10 cellular contexts compared by ENCODE assay signal in genomic region chr17:39591958-39592954, GRCh38. TPM values are rescaled to one million over a fixed set of nuclear protein-coding genes. Genes with fewer than 3 reads are reported as not detected.
DNase-seq lines count a peak whose midpoint lies in the region; ATAC-seq and TF ChIP-seq lines count a peak whose summit lies in the region.
"Had no signal": no experiment of that assay in that cellular context is flagged by ENCODE, and none has a peak within 500 bp of the region (broad histone marks: within the 10 kb centered on the region; RNA-seq: fewer than 3 reads in every experiment).

No MANE protein-coding gene starts in this region.

- H3K4me3 ChIP-seq in dorsolateral prefrontal cortex = no peak overlapping the region
- H3K4me3 ChIP-seq: BLaER1 had no signal

- peaks cover 0 to 35% (median 22%) of the 10 kb centered on the region in 45 donors for H3K27me3 ChIP-seq in dorsolateral prefrontal cortex

- intact Hi-C loops in dorsolateral prefrontal cortex (cut with DNase I) (loop anchor here in 1 of 2 donors (1.0 kb wide), 1 partner anchor 19 kb away; no protein-coding TSS in a partner anchor), posterior cingulate gyrus (cut with DNase I) (no loop called here)

- DNase-seq in NCI-H82 (lab: John Stamatoyannopoulos, UW) = peak; percentile 50
- DNase-seq in NCI-H82 treated with DMSO at 0.1 percent for 48 hours (lab: John Stamatoyannopoulos, UW; ENCODE audit: unreplicated experiment) = no peak
- peak; percentile 36 to 67 for DNase-seq in NCI-H526 (lab: John Stamatoyannopoulos, UW)
- peak in 8 of 10 donors; percentile 61 to 83 (median 76) for DNase-seq in dorsolateral prefrontal cortex
- DNase-seq in posterior cingulate gyrus = peak in 8 of 10 donors; percentile 64 to 96 (median 72)
- no peak for DNase-seq in stimulated activated CD4-positive, alpha-beta T cell treated with anti-CD3 and anti-CD28 coated beads, Interleukin-12 subunit alpha, Interleukin-12 subunit beta, amount 100 ng/mL, for 4 hours
- no peak for DNase-seq in SK-N-DZ (ENCODE audit: low spot score)
- DNase-seq: stimulated activated naive B cell treated with anti-CD40 and anti-IgM and Interleukin-4, amounts not matched to agents 10 μg/mL and 1 μg/mL and 100 μg/mL, for 72 hours had no signal

- no peak for ATAC-seq in HG03280 (IDR thresholded peaks at IDR 0.05; ENCODE audit: unreplicated experiment)

- H3K27ac ChIP-seq in dorsolateral prefrontal cortex = peak overlapping the region in 23 of 59 donors; percentile 7 to 82 (median 38)
- H3K27ac ChIP-seq: BLaER1 had no signal

- TF ChIP-seq CTCF in dorsolateral prefrontal cortex (IDR thresholded peaks at IDR 0.05 in 54 of 56, conservative IDR thresholded peaks at IDR 0.05 in 2 of 56; ENCODE audit: low read depth in 1 of 56, partially characterized antibody in 56 of 56) = no peak

RNA-seq across cellular contexts. Expression of gene NEUROD2, which starts 15.5 kb away (rescaled TPM):
- total RNA-seq in dorsolateral prefrontal cortex = 10 to 100 TPM; 10.6 to 60.3 (median 39.0) TPM
- polyA plus RNA-seq in SK-N-DZ (2014; cell fraction: cytosol; rRNA removed) = not detected in 2 replicates
- not detected in 2 replicates for polyA plus RNA-seq in SK-N-DZ (2014; cell fraction: nucleus; rRNA removed)

RNA-seq across cellular contexts. Expression of gene PPP1R1B, which starts 34.5 kb away (rescaled TPM):
- total RNA-seq in dorsolateral prefrontal cortex = 100 to 1,000 TPM in 119 of 120 experiments, 10 to 100 TPM in 1; 65.3 to 449 (median 214) TPM
- not detected in 2 replicates for polyA plus RNA-seq in SK-N-DZ (2014; cell fraction: cytosol; rRNA removed)
- not detected in 2 replicates for polyA plus RNA-seq in SK-N-DZ (2014; cell fraction: nucleus; rRNA removed)

RNA-seq across cellular contexts. Expression of gene STARD3, which starts 44.7 kb away (rescaled TPM):
- 100 to 1,000 TPM in 9 of 120 experiments, 10 to 100 TPM in 111; 45.7 to 129 (median 71.4) TPM for total RNA-seq in dorsolateral prefrontal cortex
- 43.9 and 56.0 TPM in 2 replicates for polyA plus RNA-seq in SK-N-DZ (2014; cell fraction: cytosol; rRNA removed)
- 112 and 125 TPM in 2 replicates for polyA plus RNA-seq in SK-N-DZ (2014; cell fraction: nucleus; rRNA removed)

Comparison
In these comparisons a context has a peak if more than half of its experiments do, and no peak if none do; other contexts are left out.
1. DNase-seq: peak in NCI-H82 (single experiment), NCI-H526 (2 of 2), dorsolateral prefrontal cortex (8 of 10) and posterior cingulate gyrus (8 of 10); none in NCI-H82 treated with DMSO at 0.1 percent for 48 hours (single experiment), stimulated activated CD4-positive, alpha-beta T cell treated with anti-CD3 and anti-CD28 coated beads, Interleukin-12 subunit alpha, Interleukin-12 subunit beta, amount 100 ng/mL, for 4 hours (single experiment) and SK-N-DZ (single experiment).